In genomic region chr1:77287535-77287934, GRCh38 we compare ENCODE assay signal across 27 cellular contexts. TPM values are rescaled to one million over a fixed set of nuclear protein-coding genes. Genes with fewer than 3 reads are reported as not detected.
"Had no signal": no experiment of that assay in that cellular context is flagged by ENCODE, and none has a peak within 500 bp of the region (broad histone marks: within the 10 kb centered on the region; RNA-seq: fewer than 3 reads in every experiment).

No MANE protein-coding gene starts in this region.

- FAIRE-seq: bronchial epithelial cell had no signal

- H3K9me3 Mint-ChIP-seq: activated T-cell treated with anti-CD3 and anti-CD28 coated beads, Interleukin-2, amount 50 U/mL, for 72 hours; central memory CD8-positive, alpha-beta T cell; mesothelial cell of epicardium; naive B cell; nephron progenitor cell; stimulated activated effector memory CD8-positive, alpha-beta T cell treated with anti-CD3 and anti-CD28 coated beads, Interleukin-12 subunit alpha, Interleukin-12 subunit beta, amount 100 ng/mL, for 72 hours; stimulated activated naive CD8-positive, alpha-beta T cell treated with anti-CD3 and anti-CD28 coated beads, Interleukin-15, amount 100 ng/mL, for 72 hours; type B pancreatic cell had no signal

- H3K36me3 ChIP-seq: esophagus muscularis mucosa, heart right ventricle, ovary, uterus had no signal

- H3K4me3 ChIP-seq: esophagus muscularis mucosa, heart right ventricle, ovary, skin epidermis, uterus had no signal

- ATAC-seq: activated T-cell treated with anti-CD3 and anti-CD28 coated beads, Interleukin-2, amount 50 U/mL, for 72 hours; heart right ventricle; sciatic nerve; stimulated activated effector memory CD8-positive, alpha-beta T cell treated with anti-CD3 and anti-CD28 coated beads, Interleukin-12 subunit alpha, Interleukin-12 subunit beta, amount 100 ng/mL, for 72 hours; stimulated activated naive CD8-positive, alpha-beta T cell treated with anti-CD3 and anti-CD28 coated beads, Interleukin-15, amount 100 ng/mL, for 72 hours had no signal

- H3K27ac Mint-ChIP-seq: activated naive CD8-positive, alpha-beta T cell; activated T-cell treated with anti-CD3 and anti-CD28 coated beads, Interleukin-2, amount 50 U/mL, for 72 hours; mesothelial cell of epicardium; naive B cell; nephron progenitor cell; progenitor cell of endocrine pancreas; stimulated activated effector memory CD8-positive, alpha-beta T cell treated with anti-CD3 and anti-CD28 coated beads, Interleukin-12 subunit alpha, Interleukin-12 subunit beta, amount 100 ng/mL, for 72 hours; stimulated activated naive CD8-positive, alpha-beta T cell treated with anti-CD3 and anti-CD28 coated beads, Interleukin-15, amount 100 ng/mL, for 72 hours; type B pancreatic cell had no signal

- H3K36me3 Mint-ChIP-seq: mesothelial cell of epicardium; naive B cell; stimulated activated effector memory CD8-positive, alpha-beta T cell treated with anti-CD3 and anti-CD28 coated beads, Interleukin-12 subunit alpha, Interleukin-12 subunit beta, amount 100 ng/mL, for 72 hours; type B pancreatic cell had no signal

- H3K9me3 ChIP-seq: esophagus muscularis mucosa, ovary, uterus had no signal

- H3K27me3 ChIP-seq: ovary, uterus had no signal

- H3K27ac ChIP-seq: esophagus muscularis mucosa, foreskin keratinocyte, heart right ventricle, ovary, skin epidermis, uterus had no signal

- H3K4me1 ChIP-seq: foreskin keratinocyte, uterus had no signal

- DNase-seq: activated CD4-positive, alpha-beta T cell treated with anti-CD3 and anti-CD28 coated beads for 4 hours; activated CD4-positive, alpha-beta T cell treated with anti-CD3 and anti-CD28 coated beads, Interleukin-2, amount 50 U/mL, for 4 hours; activated naive CD4-positive, alpha-beta T cell; activated T-cell treated with anti-CD3 and anti-CD28 coated beads for 4 hours; activated T-cell treated with anti-CD3 and anti-CD28 coated beads, Interleukin-2, amount 50 U/mL, for 72 hours; anterior cingulate cortex; effector CD4-positive, alpha-beta T cell; foreskin keratinocyte; heart right ventricle; naive B cell; nephron progenitor cell; ovary; retina; stimulated activated CD4-positive, alpha-beta T cell treated with anti-CD3 and anti-CD28 coated beads, Interleukin-4, amount 100 ng/mL, for 24 hours; stimulated activated naive CD8-positive, alpha-beta T cell treated with anti-CD3 and anti-CD28 coated beads, Interleukin-15, amount 100 ng/mL, for 72 hours; substantia nigra; uterus had no signal

RNA-seq across cellular contexts. Expression of gene AK5, which starts 5.7 kb away (rescaled TPM):
- total RNA-seq: bronchial epithelial cell, mesothelial cell of epicardium had no signal
